In genomic region chr3:101851833-101852232, GRCh38 we compare ENCODE assay signal across 8 cellular contexts. TPM values are rescaled to one million over a fixed set of nuclear protein-coding genes. Genes with fewer than 3 reads are reported as not detected.
DNase-seq lines count a peak whose midpoint lies in the region; ATAC-seq, FAIRE-seq and TF ChIP-seq lines count a peak whose summit lies in the region.
"Had no signal": no experiment of that assay in that cellular context is flagged by ENCODE, and none has a peak within 500 bp of the region (broad histone marks: within the 10 kb centered on the region; RNA-seq: fewer than 3 reads in every experiment).

No MANE protein-coding gene starts in this region.

- ATAC-seq in GM23338 = no peak
- ATAC-seq in activated CD8-positive, alpha-beta T cell treated with anti-CD3 and anti-CD28 coated beads, Interleukin-2, amount 10 ng/mL, durations not matched to agents 7 days and 5 days = no peak

- 44% methylated on average over 4 of the region's 4 CpGs for WGBS in hepatocyte (ENCODE audit: low lambda C conversion rate, missing lambda C conversion rate)
- WGBS in spleen, 5 donors = 26 to 45% (median 40%) methylated on average over 4 of the region's 4 CpGs

- H3K9me2 ChIP-seq in GM23338 (ENCODE audit: insufficient read depth) (no peaks in the 10 kb centered on the region), hepatocyte (replicated peaks; ENCODE audit: insufficient read depth) (no peaks in the 10 kb centered on the region)

- 0 out of 2 replicates have a peak, but pooled peaks cover 6% of the 10 kb centered on the region for H3F3A ChIP-seq in GM23338 (replicated peaks; ENCODE audit: low read depth)

- H3K9me3 ChIP-seq in hepatocyte (ENCODE audit: low read depth) (no peaks in the 10 kb centered on the region), spleen (no peaks in the 10 kb centered on the region)

- POLR2A ChIA-PET in activated CD8-positive, alpha-beta T cell treated with anti-CD3 and anti-CD28 coated beads, Interleukin-2, amount 10 ng/mL, durations not matched to agents 7 days and 5 days (lab: Charles Lee) = interaction anchor here (0.7 to 7.9 kb wide), 12 partner anchors 9 to 277 kb away, joined by 3 to 298 read pairs (median 6); partner anchors contain the start of gene CEP97

- no peak for TF ChIP-seq POLR2A in spleen (IDR thresholded peaks at IDR 0.05)

- no peaks in the 10 kb centered on the region; the same call in 2 of the 3 replicates for H3K9me3 Mint-ChIP-seq in GM23338
- no peaks in the 10 kb centered on the region for H3K9me3 Mint-ChIP-seq in activated CD8-positive, alpha-beta T cell treated with anti-CD3 and anti-CD28 coated beads, Interleukin-2, amount 10 ng/mL, durations not matched to agents 7 days and 5 days (ENCODE audit: insufficient read depth)

- H3K4me1 ChIP-seq in GM23338 (ENCODE audit: insufficient read depth) (peaks cover 21% of the 10 kb centered on the region), hepatocyte (ENCODE audit: insufficient read depth) (peaks cover 23% of the 10 kb centered on the region), spleen (peaks cover 18 to 84% (median 56%) of the 10 kb centered on the region in 6 donors)

- peak overlapping the region; percentile 84 for H3K4me3 ChIP-seq in GM23338
- peak overlapping the region; percentile 51 for H3K4me3 ChIP-seq in hepatocyte
- peak overlapping the region; percentile 68 to 87 (median 76) for H3K4me3 ChIP-seq in spleen

- peak overlapping the region; percentile 32; the same call in 1 of the 2 replicates for H3K27ac Mint-ChIP-seq in GM23338
- peak overlapping the region; percentile 97 for H3K27ac Mint-ChIP-seq in activated CD8-positive, alpha-beta T cell treated with anti-CD3 and anti-CD28 coated beads, Interleukin-2, amount 10 ng/mL, durations not matched to agents 7 days and 5 days

- peak overlapping the region; percentile 98 for H3K4me3 Mint-ChIP-seq in GM23338
- H3K4me3 Mint-ChIP-seq in activated CD8-positive, alpha-beta T cell treated with anti-CD3 and anti-CD28 coated beads, Interleukin-2, amount 10 ng/mL, durations not matched to agents 7 days and 5 days = peak overlapping the region; percentile 95

- H3K4me1 Mint-ChIP-seq in GM23338 = peaks cover 30% of the 10 kb centered on the region
- peaks cover 55% of the 10 kb centered on the region for H3K4me1 Mint-ChIP-seq in activated CD8-positive, alpha-beta T cell treated with anti-CD3 and anti-CD28 coated beads, Interleukin-2, amount 10 ng/mL, durations not matched to agents 7 days and 5 days (ENCODE audit: low read depth)

- H3K36me3 ChIP-seq in GM23338 (ENCODE audit: insufficient read depth) (peaks cover 49% of the 10 kb centered on the region), hepatocyte (replicated peaks; ENCODE audit: insufficient read depth, low read depth) (peaks cover 9% of the 10 kb centered on the region), spleen (peaks cover 8 to 52% (median 49%) of the 10 kb centered on the region in 6 donors)

- H4K20me1 ChIP-seq in GM23338 (replicated peaks; ENCODE audit: insufficient read depth) (peaks cover 26% of the 10 kb centered on the region), hepatocyte (ENCODE audit: insufficient read depth, poor library complexity, severe bottlenecking) (peaks cover 49% of the 10 kb centered on the region)

- H3K27me3 ChIP-seq in GM23338 (ENCODE audit: insufficient read depth) (no peaks in the 10 kb centered on the region), hepatocyte (no peaks in the 10 kb centered on the region), spleen (replicated peaks in 1 of 7) (no peaks in the 10 kb centered on the region)

- TF ChIP-seq CTCF in GM23338 (conservative IDR thresholded peaks at IDR 0.05; ENCODE audit: low read depth in 2 of 2) = no peak
- no peak for TF ChIP-seq CTCF in hepatocyte (IDR thresholded peaks at IDR 0.05; ENCODE audit: poor library complexity)
- TF ChIP-seq CTCF in spleen (IDR thresholded peaks at IDR 0.05 in 8 of 11, conservative IDR thresholded peaks at IDR 0.05 in 3 of 11) = no peak

- H3K79me2 ChIP-seq in GM23338 (replicated peaks; ENCODE audit: insufficient read depth) = peaks cover 40% of the 10 kb centered on the region
- peaks cover 63% of the 10 kb centered on the region for H3K79me2 ChIP-seq in hepatocyte

- no peak overlapping the region for H2AFZ ChIP-seq in GM23338
- H2AFZ ChIP-seq in hepatocyte = no peak overlapping the region

- H3K27ac ChIP-seq in GM23338 (ENCODE audit: low read depth) (no peak overlapping the region), hepatocyte (peak overlapping the region; percentile 99), spleen (peak overlapping the region; percentile 98 to 100 (median 100))

- no peak for FAIRE-seq in urothelium cell line (lab: Jason Lieb, UNC)

- H3K4me2 ChIP-seq in GM23338 (peak overlapping the region; percentile 85), hepatocyte (peak overlapping the region; percentile 74)

- CTCF ChIA-PET in activated CD8-positive, alpha-beta T cell treated with anti-CD3 and anti-CD28 coated beads, Interleukin-2, amount 10 ng/mL, durations not matched to agents 7 days and 5 days (lab: Charles Lee) = interaction anchor here (0.8 to 3.2 kb wide), 11 partner anchors 24 to 377 kb away, joined by 3 to 26 read pairs (median 6); no protein-coding TSS in a partner anchor

- H3K36me3 Mint-ChIP-seq in GM23338 (ENCODE audit: low read depth) = peaks cover 66% of the 10 kb centered on the region
- H3K36me3 Mint-ChIP-seq in activated CD8-positive, alpha-beta T cell treated with anti-CD3 and anti-CD28 coated beads, Interleukin-2, amount 10 ng/mL, durations not matched to agents 7 days and 5 days (ENCODE audit: low read depth) = peaks cover 67% of the 10 kb centered on the region

- intact Hi-C loops in spleen (cut with DNase I; ENCODE audit: low total_unique reads) = no loop called here

- peaks cover 4% of the 10 kb centered on the region for H3K27me3 Mint-ChIP-seq in GM23338 (ENCODE audit: insufficient read depth, low read depth, poor library complexity)
- no peaks in the 10 kb centered on the region for H3K27me3 Mint-ChIP-seq in activated CD8-positive, alpha-beta T cell treated with anti-CD3 and anti-CD28 coated beads, Interleukin-2, amount 10 ng/mL, durations not matched to agents 7 days and 5 days (ENCODE audit: low read depth)

- DNase-seq in GM23338 (ENCODE audit: low spot score) (no peak), hepatocyte (ENCODE audit: low spot score) (no peak), spleen (no peak), urothelium cell line (ENCODE audit: low spot score) (no peak), DMS79 treated with DMSO at 0.1 percent for 48 hours (lab: John Stamatoyannopoulos, UW) (no peak), NCI-H2081 (lab: John Stamatoyannopoulos, UW) (no peak)
- no peak for DNase-seq in activated CD8-positive, alpha-beta T cell treated with anti-CD3 and anti-CD28 coated beads, Interleukin-2, amount 10 ng/mL, durations not matched to agents 7 days and 5 days
- DNase-seq: NCI-H510A treated with DMSO at 0.1 percent for 48 hours had no signal

TF ChIP-seq in GM23338, 12 proteins besides CTCF, POLR2A, EP300 and RAD21 (continues in another document):
- TF ChIP-seq REST (IDR thresholded peaks at IDR 0.05; ENCODE audit: unreplicated experiment) = no peak
- TF ChIP-seq STAT1 (IDR thresholded peaks at IDR 0.05; ENCODE audit: unreplicated experiment) = no peak
- no peak for TF ChIP-seq POLR2AphosphoS5 (IDR thresholded peaks at IDR 0.05; ENCODE audit: low read depth)
- TF ChIP-seq CREB1 (CRISPR knock-in tag; IDR thresholded peaks at IDR 0.05; ENCODE audit: low read depth) = no peak
- TF ChIP-seq ZNF331 (CRISPR knock-in tag; IDR thresholded peaks at IDR 0.05; ENCODE audit: low read depth) = no peak

RNA-seq across cellular contexts. Expression of gene NFKBIZ, which starts 2.5 kb away (rescaled TPM):
- 13.1 and 18.2 TPM in 2 replicates for total RNA-seq in GM23338 (2014; rRNA removed; shearing (Covaris generic))
- 14.1 TPM in 2 replicates for polyA plus RNA-seq in GM23338 (2016; fragmentation: Nextera tagmentation; extraction: Ambion mirVana)
- total RNA-seq in activated CD8-positive, alpha-beta T cell treated with anti-CD3 and anti-CD28 coated beads, Interleukin-2, amount 10 ng/mL, durations not matched to agents 7 days and 5 days = 10 to 100 TPM; 45.3 to 48.1 TPM
- 164 and 182 TPM in 2 replicates for total RNA-seq in hepatocyte
- 160 and 192 TPM in 2 replicates for polyA plus RNA-seq in hepatocyte
- total RNA-seq in spleen = 100 to 1,000 TPM in 3 of 7 donors, 10 to 100 TPM in 4; 59.4 to 220 (median 96.4) TPM
- polyA plus RNA-seq in spleen = 10 to 100 TPM; 11.6 to 12.1 (median 11.7) TPM
